Comparison of ENCODE assay signal across 15 cellular contexts in the genomic region with DNA sequence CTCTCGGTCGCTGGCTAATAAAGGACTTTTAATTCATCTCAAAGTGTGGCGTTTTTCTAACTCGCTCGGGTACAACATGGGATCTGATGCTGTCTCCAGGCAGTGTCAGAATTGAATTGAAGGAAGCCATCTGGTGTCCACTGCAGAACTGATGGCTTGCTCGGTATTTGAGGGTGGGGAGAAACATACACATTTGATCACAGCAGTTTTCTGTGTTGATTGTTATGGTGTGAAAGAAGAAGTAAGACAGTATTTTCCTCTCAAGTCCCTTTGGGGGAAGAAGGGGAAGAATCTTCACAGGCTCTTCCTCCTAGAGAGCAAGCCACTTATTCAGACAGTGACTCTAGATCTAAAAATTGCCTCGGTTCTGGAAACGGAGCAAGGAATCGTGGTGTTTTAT. TPM values are rescaled to one million over a fixed set of nuclear protein-coding genes. Genes with fewer than 3 reads are reported as not detected.
DNase-seq lines count a peak whose midpoint lies in the region; ATAC-seq and TF ChIP-seq lines count a peak whose summit lies in the region.
"Had no signal": no experiment of that assay in that cellular context is flagged by ENCODE, and none has a peak within 500 bp of the region (broad histone marks: within the 10 kb centered on the region; RNA-seq: fewer than 3 reads in every experiment).

No MANE protein-coding gene starts in this region.

- H3K4me1 Mint-ChIP-seq in neural progenitor cell: peaks cover 24% of the 10 kb centered on the region

- WGBS in mesenchymal stem cell: 76% methylated on average over 8 of the region's 9 CpGs

- H4K91ac ChIP-seq in mesenchymal stem cell (ENCODE audit: low read length): no peak overlapping the region

- H3K9me3 ChIP-seq in neural progenitor cell (ENCODE audit: low read depth) (no peaks in the 10 kb centered on the region), mesenchymal stem cell (ENCODE audit: control insufficient read depth, low read length) (peaks cover 3% of the 10 kb centered on the region)
- H3K9me3 ChIP-seq: HAP-1 had no signal

- peak overlapping the region; percentile 53 for H3K4me3 ChIP-seq in neural progenitor cell
- H3K4me3 ChIP-seq in mesenchymal stem cell (ENCODE audit: insufficient read depth in 1 of 2, low read depth in 1 of 2, low read length in 2 of 2): no peak overlapping the region
- H3K4me3 ChIP-seq: HAP-1, MG63, SJCRH30 had no signal

- H3K79me2 ChIP-seq in neural progenitor cell (ENCODE audit: low read depth): no peaks in the 10 kb centered on the region

- H3K27ac Mint-ChIP-seq in neural progenitor cell: peak overlapping the region; percentile 50

- peaks cover 5% of the 10 kb centered on the region for H3K27me3 Mint-ChIP-seq in neural progenitor cell (ENCODE audit: insufficient read depth, low read depth)

- no peaks in the 10 kb centered on the region for H3K36me3 Mint-ChIP-seq in neural progenitor cell

- H3K18ac ChIP-seq in mesenchymal stem cell (ENCODE audit: low read depth in 1 of 2, low read length in 2 of 2): no peak overlapping the region

- no peak overlapping the region for H2BK15ac ChIP-seq in mesenchymal stem cell (ENCODE audit: low read depth, poor library complexity, severe bottlenecking)

- H4K8ac ChIP-seq in mesenchymal stem cell (ENCODE audit: low read length): no peak overlapping the region

- peak; percentile 29 to 77 (median 35) for DNase-seq in NCI-H1417 (lab: John Stamatoyannopoulos, UW)
- DNase-seq in NCI-H1417 treated with DMSO at 0.1 percent for 48 hours (lab: John Stamatoyannopoulos, UW): no peak
- DNase-seq in NCI-H1105 treated with DMSO at 0.1 percent for 48 hours (lab: John Stamatoyannopoulos, UW): peak; percentile 50
- DNase-seq in neural progenitor cell (ENCODE audit: low spot score): no peak
- DNase-seq in NCI-H1048 (lab: John Stamatoyannopoulos, UW): no peak
- no peak for DNase-seq in mesenchymal stem cell
- DNase-seq: activated CD8-positive, alpha-beta memory T cell treated with anti-CD3 and anti-CD28 coated beads for 24 hours; activated effector memory CD4-positive, alpha-beta T cell treated with Interleukin-2 at 50 U/mL for 16 hours; Calu3; effector memory CD4-positive, alpha-beta T cell; MG63; SJCRH30 had no signal

- no peak for ATAC-seq in GM21723 (IDR thresholded peaks at IDR 0.05; ENCODE audit: unreplicated experiment)

- H3F3A ChIP-seq in neural progenitor cell (ENCODE audit: low read depth): peaks cover 25% of the 10 kb centered on the region

- H3K4ac ChIP-seq in mesenchymal stem cell (ENCODE audit: low read depth in 1 of 2, low read length in 2 of 2): no peak overlapping the region

- no peaks in the 10 kb centered on the region for H4K20me1 ChIP-seq in neural progenitor cell (ENCODE audit: low read depth)

- H3K4me2 ChIP-seq in neural progenitor cell (peak overlapping the region; percentile 76), mesenchymal stem cell (ENCODE audit: low read length, poor library complexity, severe bottlenecking) (no peak overlapping the region)

- no peak overlapping the region for H3K23ac ChIP-seq in mesenchymal stem cell (ENCODE audit: low read length in 2 of 2)

- peaks cover 5% of the 10 kb centered on the region for H3K9me3 Mint-ChIP-seq in neural progenitor cell

- peaks cover 23% of the 10 kb centered on the region for H3K27me3 ChIP-seq in neural progenitor cell
- peaks cover 37 to 45% of the 10 kb centered on the region in 2 experiments for H3K27me3 ChIP-seq in mesenchymal stem cell (ENCODE audit: control insufficient read depth in 1 of 2, insufficient read depth in 1 of 2, low read length in 2 of 2)
- H3K27me3 ChIP-seq: SJCRH30 had no signal

- no peak overlapping the region for H3K14ac ChIP-seq in mesenchymal stem cell (ENCODE audit: low read length in 2 of 2)

- TF ChIP-seq CTCF in neural progenitor cell (IDR thresholded peaks at IDR 0.05): no peak

- H3K9ac ChIP-seq in neural progenitor cell (no peak overlapping the region), mesenchymal stem cell (ENCODE audit: low read length) (no peak overlapping the region)

- H3K27ac ChIP-seq in angular gyrus (ENCODE audit: low read depth, low read length) (peak overlapping the region; percentile 37), neural progenitor cell (no peak overlapping the region), mesenchymal stem cell (ENCODE audit: low read length, poor library complexity, severe bottlenecking) (no peak overlapping the region)
- H3K27ac ChIP-seq: SJCRH30 had no signal

- no peak overlapping the region for H2BK120ac ChIP-seq in mesenchymal stem cell (ENCODE audit: low read depth, low read length)

- peak overlapping the region; percentile 94 for H2AFZ ChIP-seq in neural progenitor cell (replicated peaks)
- no peak overlapping the region for H2AFZ ChIP-seq in mesenchymal stem cell (ENCODE audit: low read depth, low read length)

- peaks cover 23% of the 10 kb centered on the region for H3K4me1 ChIP-seq in neural progenitor cell
- peaks cover 6% of the 10 kb centered on the region for H3K4me1 ChIP-seq in mesenchymal stem cell (ENCODE audit: control insufficient read depth, insufficient read depth, low read depth, low read length)
- H3K4me1 ChIP-seq: HAP-1, SJCRH30 had no signal

- no peak overlapping the region for H2BK5ac ChIP-seq in mesenchymal stem cell (ENCODE audit: low read depth, low read length, poor library complexity, severe bottlenecking)

- H3K36me3 ChIP-seq in neural progenitor cell (no peaks in the 10 kb centered on the region), mesenchymal stem cell (ENCODE audit: control insufficient read depth in 1 of 2, insufficient read depth in 2 of 2, low read depth in 1 of 2, low read length in 2 of 2) (no peaks in the 10 kb centered on the region)
- H3K36me3 ChIP-seq: HAP-1, MG63, SJCRH30 had no signal

- no peak overlapping the region for H3K4me3 Mint-ChIP-seq in neural progenitor cell

- no peaks in the 10 kb centered on the region for H3K79me1 ChIP-seq in mesenchymal stem cell (replicated peaks; ENCODE audit: low read length, poor library complexity, severe bottlenecking)

- no peak overlapping the region for H2BK12ac ChIP-seq in mesenchymal stem cell (ENCODE audit: low read length in 2 of 2)

- H2AK5ac ChIP-seq in mesenchymal stem cell (ENCODE audit: low read length, severe bottlenecking): no peak overlapping the region

RNA-seq across cellular contexts. Expression of a gene that starts 15.1 kb away (rescaled TPM):
- 29.9 and 34.9 TPM in 2 replicates for total RNA-seq in neural progenitor cell (ENCODE audit: low replicate concordance)
- 8.6 TPM for polyA plus RNA-seq in mesenchymal stem cell (2013, experiment 1 of 2)
- polyA plus RNA-seq in mesenchymal stem cell (2013, experiment 2 of 2): 8.3 TPM

RNA-seq across cellular contexts. Expression of a gene that starts 48.2 kb away (rescaled TPM):
- total RNA-seq in neural progenitor cell (ENCODE audit: low replicate concordance): 0.68 TPM in 1 of 2 replicates, not detected in the other
- polyA plus RNA-seq in mesenchymal stem cell (2013, experiment 1 of 2): 0.72 TPM
- 0.49 TPM for polyA plus RNA-seq in mesenchymal stem cell (2013, experiment 2 of 2)

Comparison
In these comparisons a context has a peak if more than half of its experiments do, and no peak if none do; other contexts are left out.
1. DNase-seq: peak in NCI-H1417 (3 of 3) and NCI-H1105 treated with DMSO at 0.1 percent for 48 hours (single experiment); none in NCI-H1417 treated with DMSO at 0.1 percent for 48 hours (single experiment), neural progenitor cell (single experiment), NCI-H1048 (single experiment) and mesenchymal stem cell (single experiment).